ENCODE assay signal across 8 cellular contexts in the genomic region with DNA sequence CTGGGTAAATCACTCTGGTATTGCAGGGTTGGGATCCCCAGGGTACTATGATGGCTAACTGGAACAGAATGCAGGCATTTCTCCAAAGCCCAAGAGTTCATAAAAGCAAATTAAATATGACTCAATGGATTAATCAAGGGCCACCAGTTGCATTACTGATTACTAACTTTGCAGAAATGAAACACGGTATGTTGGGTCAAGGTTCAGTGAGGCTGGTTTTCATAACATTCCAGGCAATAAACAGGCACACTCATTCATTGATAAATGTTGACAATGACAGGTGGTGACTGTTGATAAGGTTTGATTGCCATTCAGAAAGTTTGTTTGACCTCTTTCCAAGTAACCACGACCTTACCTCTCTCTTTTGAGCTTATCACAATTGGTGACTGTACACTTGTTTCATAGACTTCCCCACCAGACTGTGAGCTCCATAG. TPM values are rescaled to one million over a fixed set of nuclear protein-coding genes. Genes with fewer than 3 reads are reported as not detected.
DNase-seq lines count a peak whose midpoint lies in the region; ATAC-seq, FAIRE-seq and TF ChIP-seq lines count a peak whose summit lies in the region.

No MANE protein-coding gene starts in this region.

- peak overlapping the region; percentile 60 for H3K9ac ChIP-seq in keratinocyte (ENCODE audit: control insufficient read depth, extremely low read depth, insufficient read depth, low read length)

- H3K4me1 ChIP-seq in keratinocyte (ENCODE audit: control insufficient read depth, extremely low read depth, insufficient read depth, low read length) (peaks cover 24% of the 10 kb centered on the region), suprapubic skin (peaks cover 37% of the 10 kb centered on the region)

- H3K79me2 ChIP-seq in keratinocyte (ENCODE audit: control insufficient read depth, insufficient read depth, low read length), result peaks cover 34% of the 10 kb centered on the region

- H3K9me1 ChIP-seq in keratinocyte (ENCODE audit: control insufficient read depth, extremely low read depth, insufficient read depth, low read length), result peaks cover 3% of the 10 kb centered on the region

- TF ChIP-seq EP300 in suprapubic skin (IDR thresholded peaks at IDR 0.05), result no peak

- H3K27ac Mint-ChIP-seq in activated naive CD8-positive, alpha-beta T cell treated with anti-CD3 and anti-CD28 coated beads, Interleukin-2, amount 10 ng/mL, durations not matched to agents 7 days and 5 days, result peak overlapping the region; percentile 97

- H3K9me3 Mint-ChIP-seq in activated naive CD8-positive, alpha-beta T cell treated with anti-CD3 and anti-CD28 coated beads, Interleukin-2, amount 10 ng/mL, durations not matched to agents 7 days and 5 days, result no peaks in the 10 kb centered on the region

- peaks cover 2% of the 10 kb centered on the region for H4K20me1 ChIP-seq in keratinocyte (ENCODE audit: control insufficient read depth, extremely low read depth, insufficient read depth, low read length)

- H3K27me3 ChIP-seq in keratinocyte (ENCODE audit: control insufficient read depth, extremely low read depth, insufficient read depth, low read length) (no peaks in the 10 kb centered on the region), suprapubic skin (no peaks in the 10 kb centered on the region)

- H3K4me1 Mint-ChIP-seq in activated naive CD8-positive, alpha-beta T cell treated with anti-CD3 and anti-CD28 coated beads, Interleukin-2, amount 10 ng/mL, durations not matched to agents 7 days and 5 days, result peaks cover 29% of the 10 kb centered on the region

- TF ChIP-seq CTCF in AG09319 (IDR thresholded peaks at IDR 0.05; ENCODE audit: low read depth, low read length) (no peak), keratinocyte (optimal IDR thresholded peaks at IDR 0.05 in 1 of 3, IDR thresholded peaks at IDR 0.05 in 1 of 3, conservative IDR thresholded peaks at IDR 0.05 in 1 of 3; ENCODE audit: extremely low read depth in 1 of 3, insufficient read depth in 2 of 3, low read length in 3 of 3) (no peak), suprapubic skin (IDR thresholded peaks at IDR 0.05) (no peak), D721Med (IDR thresholded peaks at IDR 0.05; ENCODE audit: insufficient read depth, missing control alignments) (no peak)

- dilution Hi-C loops in keratinocyte (cut with MboI; ENCODE audit: extremely low pct_ligation_motif_present, low sequenced_read_pairs), result no loop called here

- H3K4me3 Mint-ChIP-seq in activated naive CD8-positive, alpha-beta T cell treated with anti-CD3 and anti-CD28 coated beads, Interleukin-2, amount 10 ng/mL, durations not matched to agents 7 days and 5 days, result peak overlapping the region; percentile 98

- H3K9me3 ChIP-seq in keratinocyte (ENCODE audit: control insufficient read depth, low read depth, low read length) (no peaks in the 10 kb centered on the region), suprapubic skin (no peaks in the 10 kb centered on the region)

- H3K27me3 Mint-ChIP-seq in activated naive CD8-positive, alpha-beta T cell treated with anti-CD3 and anti-CD28 coated beads, Interleukin-2, amount 10 ng/mL, durations not matched to agents 7 days and 5 days, result no peaks in the 10 kb centered on the region

- H3K36me3 Mint-ChIP-seq in activated naive CD8-positive, alpha-beta T cell treated with anti-CD3 and anti-CD28 coated beads, Interleukin-2, amount 10 ng/mL, durations not matched to agents 7 days and 5 days, result peaks cover 12% of the 10 kb centered on the region

- POLR2A ChIA-PET in activated naive CD8-positive, alpha-beta T cell treated with anti-CD3 and anti-CD28 coated beads, Interleukin-2, amount 10 ng/mL, durations not matched to agents 7 days and 5 days (lab: Charles Lee), result interaction anchor here (0.8 to 2.3 kb wide), 8 partner anchors 9 to 172 kb away, joined by 3 to 16 read pairs (median 6); a partner anchor contains a TSS

- peak overlapping the region; percentile 55 for H3K27ac ChIP-seq in keratinocyte (ENCODE audit: control insufficient read depth, insufficient read depth, low read length)
- H3K27ac ChIP-seq in suprapubic skin, result peak overlapping the region; percentile 87

- ATAC-seq in HG03060 (IDR thresholded peaks at IDR 0.05; ENCODE audit: low read depth, unreplicated experiment), result peak; percentile 6
- ATAC-seq in activated naive CD8-positive, alpha-beta T cell treated with anti-CD3 and anti-CD28 coated beads, Interleukin-2, amount 10 ng/mL, durations not matched to agents 7 days and 5 days (ENCODE audit: low read depth), result no peak

- peak overlapping the region; percentile 95 for H3K4me2 ChIP-seq in keratinocyte (ENCODE audit: control insufficient read depth, extremely low read depth, insufficient read depth, low read depth, low read length)

- FAIRE-seq in keratinocyte (lab: Jason Lieb, UNC) (no peak), D721Med (lab: Jason Lieb, UNC) (no peak)

- peak; percentile 81 for DNase-seq in AG09319 (ENCODE audit: extremely low read depth, low read depth)
- no peak for DNase-seq in activated naive CD8-positive, alpha-beta T cell treated with anti-CD3 and anti-CD28 coated beads, Interleukin-2, amount 10 ng/mL, durations not matched to agents 7 days and 5 days
- DNase-seq in keratinocyte (ENCODE audit: low read depth, low spot score), result no peak
- no peak for DNase-seq in suprapubic skin (ENCODE audit: low spot score in 2 of 2)
- no peak for DNase-seq in anterior cingulate cortex (lab: John Stamatoyannopoulos, UW)
- no peak for DNase-seq in D721Med (ENCODE audit: insufficient read length, low spot score)
- no peak for DNase-seq in NCI-H1436 (lab: John Stamatoyannopoulos, UW)

- H3K36me3 ChIP-seq in keratinocyte (ENCODE audit: control insufficient read depth in 2 of 2, extremely low read depth in 1 of 2, insufficient read depth in 2 of 2, low read length in 2 of 2) (peaks cover 8 to 10% of the 10 kb centered on the region in 2 experiments), suprapubic skin (peaks cover 18% of the 10 kb centered on the region)

- peak overlapping the region; percentile 78 to 98 (median 86) for H3K4me3 ChIP-seq in keratinocyte (ENCODE audit: control insufficient read depth in 2 of 3, extremely low read depth in 1 of 3, insufficient read depth in 2 of 3, low read depth in 1 of 3, low read length in 3 of 3)
- peak overlapping the region; percentile 97 for H3K4me3 ChIP-seq in suprapubic skin

- WGBS in suprapubic skin, result 40% methylated on average over 2 of the region's 2 CpGs

- peak overlapping the region; percentile 90 for H2AFZ ChIP-seq in keratinocyte (ENCODE audit: control insufficient read depth, low read length)

- no peak for TF ChIP-seq POLR2A in suprapubic skin (IDR thresholded peaks at IDR 0.05)

RNA-seq across cellular contexts. Expression of a gene that starts 0.5 kb away (rescaled TPM):
- 100 to 1,000 TPM; 132 to 135 TPM for total RNA-seq in activated naive CD8-positive, alpha-beta T cell treated with anti-CD3 and anti-CD28 coated beads, Interleukin-2, amount 10 ng/mL, durations not matched to agents 7 days and 5 days
- polyA plus RNA-seq in keratinocyte, result 27.7 to 44.7 TPM (median 28.7 TPM) in 3 replicates
- 19.0 TPM for polyA plus RNA-seq in keratinocyte (2011; ENCODE audit: low read depth)
- polyA plus RNA-seq in keratinocyte (2011; cell fraction: cytosol; rRNA removed), result 30.3 and 44.2 TPM in 2 replicates
- polyA plus RNA-seq in keratinocyte (2011; cell fraction: nucleus; rRNA removed), result 43.1 and 49.9 TPM in 2 replicates
- 26.4 and 51.7 TPM in 2 replicates for polyA plus RNA-seq in keratinocyte (2012; ENCODE audit: low replicate concordance)
- polyA minus RNA-seq in keratinocyte, result 27.8 to 80.5 TPM (median 32.7 TPM) in 3 replicates
- 55.8 TPM for polyA minus RNA-seq in keratinocyte (2011; cell fraction: cytosol; rRNA and poly(A)+ RNA removed)
- 30.1 and 42.7 TPM in 2 replicates for polyA minus RNA-seq in keratinocyte (2011; cell fraction: nucleus; rRNA and poly(A)+ RNA removed)
- total RNA-seq in suprapubic skin, result 10 to 100 TPM; 37.2 to 61.2 (median 45.0) TPM

RNA-seq across cellular contexts. Expression of a gene that starts 12.0 kb away (rescaled TPM):
- total RNA-seq in activated naive CD8-positive, alpha-beta T cell treated with anti-CD3 and anti-CD28 coated beads, Interleukin-2, amount 10 ng/mL, durations not matched to agents 7 days and 5 days, result 10 to 100 TPM; 61.4 to 63.4 TPM
- 105 to 114 TPM (median 106 TPM) in 3 replicates for polyA plus RNA-seq in keratinocyte
- 105 TPM for polyA plus RNA-seq in keratinocyte (2011; ENCODE audit: low read depth)
- 137 and 141 TPM in 2 replicates for polyA plus RNA-seq in keratinocyte (2011; cell fraction: cytosol; rRNA removed)
- 66.6 and 67.2 TPM in 2 replicates for polyA plus RNA-seq in keratinocyte (2011; cell fraction: nucleus; rRNA removed)
- 67.5 and 73.7 TPM in 2 replicates for polyA plus RNA-seq in keratinocyte (2012; ENCODE audit: low replicate concordance)
- polyA minus RNA-seq in keratinocyte, result 29.5 to 43.8 TPM (median 40.4 TPM) in 3 replicates
- 33.4 TPM for polyA minus RNA-seq in keratinocyte (2011; cell fraction: cytosol; rRNA and poly(A)+ RNA removed)
- polyA minus RNA-seq in keratinocyte (2011; cell fraction: nucleus; rRNA and poly(A)+ RNA removed), result 14.0 and 15.7 TPM in 2 replicates
- total RNA-seq in suprapubic skin, result 100 to 1,000 TPM in 1 of 4 donors, 10 to 100 TPM in 3; 64.2 to 102 (median 81.2) TPM

RNA-seq across cellular contexts. Expression of a gene that starts 23.9 kb away (rescaled TPM):
- total RNA-seq in activated naive CD8-positive, alpha-beta T cell treated with anti-CD3 and anti-CD28 coated beads, Interleukin-2, amount 10 ng/mL, durations not matched to agents 7 days and 5 days, result not detected
- not detected in 3 replicates for polyA plus RNA-seq in keratinocyte
- polyA plus RNA-seq in keratinocyte (2011; ENCODE audit: low read depth), result not detected
- polyA plus RNA-seq in keratinocyte (2011; cell fraction: cytosol; rRNA removed), result not detected in 2 replicates
- not detected in 2 replicates for polyA plus RNA-seq in keratinocyte (2011; cell fraction: nucleus; rRNA removed)
- polyA plus RNA-seq in keratinocyte (2012; ENCODE audit: low replicate concordance), result not detected in 2 replicates
- polyA minus RNA-seq in keratinocyte, result not detected in 3 replicates
- polyA minus RNA-seq in keratinocyte (2011; cell fraction: cytosol; rRNA and poly(A)+ RNA removed), result not detected
- polyA minus RNA-seq in keratinocyte (2011; cell fraction: nucleus; rRNA and poly(A)+ RNA removed), result not detected in 2 replicates
- not detected for total RNA-seq in suprapubic skin

RNA-seq across cellular contexts. Expression of a gene that starts 53.7 kb away (rescaled TPM):
- total RNA-seq in activated naive CD8-positive, alpha-beta T cell treated with anti-CD3 and anti-CD28 coated beads, Interleukin-2, amount 10 ng/mL, durations not matched to agents 7 days and 5 days, result 10 to 100 TPM; 72.5 to 80.6 TPM
- polyA plus RNA-seq in keratinocyte, result 0.90 to 1.9 TPM (median 1.1 TPM) in 3 replicates
- polyA plus RNA-seq in keratinocyte (2011; ENCODE audit: low read depth), result not detected
- polyA plus RNA-seq in keratinocyte (2011; cell fraction: cytosol; rRNA removed), result 0.36 and 0.75 TPM in 2 replicates
- polyA plus RNA-seq in keratinocyte (2011; cell fraction: nucleus; rRNA removed), result 1.0 and 1.5 TPM in 2 replicates
- 0.23 and 1.4 TPM in 2 replicates for polyA plus RNA-seq in keratinocyte (2012; ENCODE audit: low replicate concordance)
- 0.89 to 1.9 TPM (median 1.5 TPM) in 3 replicates for polyA minus RNA-seq in keratinocyte
- not detected for polyA minus RNA-seq in keratinocyte (2011; cell fraction: cytosol; rRNA and poly(A)+ RNA removed)
- polyA minus RNA-seq in keratinocyte (2011; cell fraction: nucleus; rRNA and poly(A)+ RNA removed), result 0.63 TPM in 1 of 2 replicates, not detected in the other
- total RNA-seq in suprapubic skin, result 1 to 10 TPM in 1 of 4 donors, under 1 TPM in 1, not detected in 2; 0.23 to 1.4 TPM
